In the genomic region with DNA sequence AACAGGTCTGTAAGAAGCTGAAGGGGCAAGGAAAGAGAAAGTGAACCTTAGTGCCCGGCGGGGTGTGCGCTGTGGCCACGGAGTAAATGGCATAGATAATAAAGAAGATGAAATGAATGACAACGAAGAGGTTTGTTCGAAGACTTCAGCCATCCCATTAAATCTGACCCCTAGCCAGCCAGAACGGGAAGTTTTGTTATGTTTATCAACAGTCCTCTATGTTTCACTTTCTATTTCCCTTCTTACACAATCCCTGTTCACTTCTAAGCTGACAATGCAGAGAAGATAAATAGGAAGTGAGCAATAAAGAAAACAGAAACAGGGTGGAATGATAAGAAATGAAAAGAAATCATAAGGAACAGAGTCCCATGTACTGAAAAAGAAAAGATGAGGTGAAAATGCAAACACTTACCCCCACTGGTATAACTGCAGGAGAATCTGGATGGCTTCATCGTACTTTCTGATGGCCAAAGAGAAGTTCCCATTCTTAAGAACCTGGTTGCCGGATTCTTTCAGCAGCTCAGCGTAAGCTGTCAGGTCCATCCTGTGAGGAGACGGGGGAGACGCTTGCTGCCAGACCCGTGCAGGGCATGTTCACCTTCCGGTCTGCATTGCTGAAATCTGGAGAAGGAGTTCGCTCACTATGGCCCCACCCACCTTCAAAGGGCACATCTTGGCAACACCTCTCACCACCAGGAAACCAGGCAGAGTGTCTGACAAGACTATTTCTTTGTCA, we compare ENCODE assay signal across 8 cellular contexts. TPM values are rescaled to one million over a fixed set of nuclear protein-coding genes. Genes with fewer than 3 reads are reported as not detected.
A peak's percentile ranks its signal among the peaks of the same experiment; 100 is the strongest.
DNase-seq lines count a peak whose midpoint lies in the region; ATAC-seq, FAIRE-seq and TF ChIP-seq lines count a peak whose summit lies in the region.

No MANE protein-coding gene starts in this region.

- no peaks in the 10 kb centered on the region for H3K79me2 ChIP-seq in SK-N-SH (ENCODE audit: insufficient read depth)

- H3K4me1 ChIP-seq in SK-N-SH (ENCODE audit: control insufficient read depth in 1 of 2, insufficient read depth in 2 of 2, low read depth in 1 of 2, low read length in 1 of 2) (peaks cover 5 to 11% of the 10 kb centered on the region in 2 experiments; a peak in 2 of 4 replicates), small intestine (ENCODE audit: control insufficient read depth in 2 of 2, insufficient read depth in 1 of 2, low read depth in 1 of 2, low read length in 1 of 2) (peaks cover 11% of the 10 kb centered on the region in 2 donors)

- H3K9me2 ChIP-seq in SK-N-SH: no peaks in the 10 kb centered on the region

- H3K36me3 ChIP-seq in SK-N-SH (replicated peaks in 1 of 2; ENCODE audit: control insufficient read depth in 1 of 2, insufficient read depth in 2 of 2, low read length in 1 of 2) (no peaks in the 10 kb centered on the region), small intestine (ENCODE audit: control insufficient read depth in 2 of 2, insufficient read depth in 2 of 2, low read length in 2 of 2) (peaks cover 0 to 1% of the 10 kb centered on the region in 2 donors)

- H3K27ac ChIP-seq in SK-N-SH (ENCODE audit: low read depth in 2 of 2, low read length in 1 of 2) (no peak overlapping the region), small intestine (ENCODE audit: low read depth in 1 of 2, low read length in 1 of 2) (peak overlapping the region; percentile 71 to 90)

- intact Hi-C loops in Right ventricle myocardium inferior (cut with DNase I): no loop called here

- H3K27me3 ChIP-seq in SK-N-SH (ENCODE audit: insufficient read depth) (no peaks in the 10 kb centered on the region), small intestine (ENCODE audit: control insufficient read depth in 2 of 2, insufficient read depth in 2 of 2, low read length in 2 of 2) (no peaks in the 10 kb centered on the region)

- ATAC-seq in HG02678 (IDR thresholded peaks at IDR 0.05; ENCODE audit: unreplicated experiment): peak; percentile 28
- ATAC-seq in Right ventricle myocardium inferior: peak; percentile 76
- ATAC-seq in HG03469 (IDR thresholded peaks at IDR 0.05; ENCODE audit: unreplicated experiment): no peak
- no peak for ATAC-seq in GM21367 (IDR thresholded peaks at IDR 0.05; ENCODE audit: unreplicated experiment)

- H3K9me3 ChIP-seq in SK-N-SH (no peaks in the 10 kb centered on the region), small intestine (ENCODE audit: control insufficient read depth, low read depth) (no peaks in the 10 kb centered on the region)

- no peak for FAIRE-seq in small intestine (lab: Jason Lieb, UNC)

- peak overlapping the region; percentile 50 for H3K4me2 ChIP-seq in SK-N-SH

- H2AFZ ChIP-seq in SK-N-SH (ENCODE audit: low read depth): peak overlapping the region; percentile 83

- H3K9ac ChIP-seq in SK-N-SH: no peak overlapping the region

- POLR2A ChIA-PET in SK-N-SH (lab: Yijun Ruan, JAX): no interaction called here

- TF ChIP-seq CTCF in SK-N-SH (IDR thresholded peaks at IDR 0.05): no peak

- 77% methylated on average over 12 of the region's 15 CpGs for WGBS in SK-N-SH (ENCODE audit: low lambda C conversion rate)
- 1 to 4% (median 3%) methylated on average over 15 of the region's 15 CpGs for WGBS in small intestine, 3 donors

- no peaks in the 10 kb centered on the region for H3F3A ChIP-seq in SK-N-SH (replicated peaks; ENCODE audit: insufficient read depth)

- no peaks in the 10 kb centered on the region for H4K20me1 ChIP-seq in SK-N-SH (ENCODE audit: insufficient read depth)

- no peak for TF ChIP-seq RAD21 in SK-N-SH (IDR thresholded peaks at IDR 0.05; ENCODE audit: low read length)

- TF ChIP-seq EP300 in SK-N-SH (IDR thresholded peaks at IDR 0.05; ENCODE audit: borderline replicate concordance in 1 of 2, low read depth in 1 of 2, low read length in 1 of 2): no peak

- CTCF ChIA-PET in SK-N-SH (lab: Yijun Ruan, JAX): interaction anchor here (1.4 kb wide), 1 partner anchor 179 kb away, joined by 4 read pairs; no protein-coding TSS in a partner anchor

- DNase-seq in COLO668 (lab: John Stamatoyannopoulos, UW; ENCODE audit: unreplicated experiment) (peak; percentile 2), SK-N-SH (no peak), Right ventricle myocardium inferior (ENCODE audit: missing footprints) (peak; percentile 70), small intestine (peak; percentile 90)
- peak; percentile 43 for DNase-seq in activated naive CD4-positive, alpha-beta T cell treated with anti-CD3 and anti-CD28 coated beads, Interleukin-2, amount 50 U/mL, for 16 hours

- H3K4me3 ChIP-seq in SK-N-SH (ENCODE audit: low read depth in 2 of 2, low read length in 1 of 2): peak overlapping the region in 1 of 2 experiments; percentile 7; a peak in 1 of 4 replicates
- peak overlapping the region; percentile 54 to 84 for H3K4me3 ChIP-seq in small intestine (ENCODE audit: low read depth in 1 of 2, low read length in 2 of 2)

TF ChIP-seq in SK-N-SH, 30 proteins besides CTCF, POLR2A, EP300 and RAD21:
- TF ChIP-seq, protein P1, sequence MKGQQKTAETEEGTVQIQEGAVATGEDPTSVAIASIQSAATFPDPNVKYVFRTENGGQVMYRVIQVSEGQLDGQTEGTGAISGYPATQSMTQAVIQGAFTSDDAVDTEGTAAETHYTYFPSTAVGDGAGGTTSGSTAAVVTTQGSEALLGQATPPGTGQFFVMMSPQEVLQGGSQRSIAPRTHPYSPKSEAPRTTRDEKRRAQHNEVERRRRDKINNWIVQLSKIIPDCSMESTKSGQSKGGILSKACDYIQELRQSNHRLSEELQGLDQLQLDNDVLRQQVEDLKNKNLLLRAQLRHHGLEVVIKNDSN (IDR thresholded peaks at IDR 0.05; ENCODE audit: borderline replicate concordance, low read depth): no peak
- TF ChIP-seq FOSL2 (IDR thresholded peaks at IDR 0.05; ENCODE audit: borderline replicate concordance, low read depth) (no peak), POLR2AphosphoS5 (IDR thresholded peaks at IDR 0.05; ENCODE audit: low read depth, low read length) (no peak), SMC3 (IDR thresholded peaks at IDR 0.05; ENCODE audit: low read depth, low read length) (no peak), CHD2 (IDR thresholded peaks at IDR 0.05; ENCODE audit: low read length, partially characterized antibody) (no peak), TAF1 (IDR thresholded peaks at IDR 0.05; ENCODE audit: borderline replicate concordance, low read depth, low read length) (no peak), MXI1 (IDR thresholded peaks at IDR 0.05; ENCODE audit: low read depth, low read length) (no peak), GABPA (IDR thresholded peaks at IDR 0.05; ENCODE audit: low read depth) (no peak)
- TF ChIP-seq, protein P2, sequence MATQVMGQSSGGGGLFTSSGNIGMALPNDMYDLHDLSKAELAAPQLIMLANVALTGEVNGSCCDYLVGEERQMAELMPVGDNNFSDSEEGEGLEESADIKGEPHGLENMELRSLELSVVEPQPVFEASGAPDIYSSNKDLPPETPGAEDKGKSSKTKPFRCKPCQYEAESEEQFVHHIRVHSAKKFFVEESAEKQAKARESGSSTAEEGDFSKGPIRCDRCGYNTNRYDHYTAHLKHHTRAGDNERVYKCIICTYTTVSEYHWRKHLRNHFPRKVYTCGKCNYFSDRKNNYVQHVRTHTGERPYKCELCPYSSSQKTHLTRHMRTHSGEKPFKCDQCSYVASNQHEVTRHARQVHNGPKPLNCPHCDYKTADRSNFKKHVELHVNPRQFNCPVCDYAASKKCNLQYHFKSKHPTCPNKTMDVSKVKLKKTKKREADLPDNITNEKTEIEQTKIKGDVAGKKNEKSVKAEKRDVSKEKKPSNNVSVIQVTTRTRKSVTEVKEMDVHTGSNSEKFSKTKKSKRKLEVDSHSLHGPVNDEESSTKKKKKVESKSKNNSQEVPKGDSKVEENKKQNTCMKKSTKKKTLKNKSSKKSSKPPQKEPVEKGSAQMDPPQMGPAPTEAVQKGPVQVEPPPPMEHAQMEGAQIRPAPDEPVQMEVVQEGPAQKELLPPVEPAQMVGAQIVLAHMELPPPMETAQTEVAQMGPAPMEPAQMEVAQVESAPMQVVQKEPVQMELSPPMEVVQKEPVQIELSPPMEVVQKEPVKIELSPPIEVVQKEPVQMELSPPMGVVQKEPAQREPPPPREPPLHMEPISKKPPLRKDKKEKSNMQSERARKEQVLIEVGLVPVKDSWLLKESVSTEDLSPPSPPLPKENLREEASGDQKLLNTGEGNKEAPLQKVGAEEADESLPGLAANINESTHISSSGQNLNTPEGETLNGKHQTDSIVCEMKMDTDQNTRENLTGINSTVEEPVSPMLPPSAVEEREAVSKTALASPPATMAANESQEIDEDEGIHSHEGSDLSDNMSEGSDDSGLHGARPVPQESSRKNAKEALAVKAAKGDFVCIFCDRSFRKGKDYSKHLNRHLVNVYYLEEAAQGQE (IDR thresholded peaks at IDR 0.05; ENCODE audit: low read depth, low read length): no peak
- TF ChIP-seq, protein P3, sequence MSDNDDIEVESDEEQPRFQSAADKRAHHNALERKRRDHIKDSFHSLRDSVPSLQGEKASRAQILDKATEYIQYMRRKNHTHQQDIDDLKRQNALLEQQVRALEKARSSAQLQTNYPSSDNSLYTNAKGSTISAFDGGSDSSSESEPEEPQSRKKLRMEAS (IDR thresholded peaks at IDR 0.05; ENCODE audit: low read depth): no peak
- TF ChIP-seq, protein P4, sequence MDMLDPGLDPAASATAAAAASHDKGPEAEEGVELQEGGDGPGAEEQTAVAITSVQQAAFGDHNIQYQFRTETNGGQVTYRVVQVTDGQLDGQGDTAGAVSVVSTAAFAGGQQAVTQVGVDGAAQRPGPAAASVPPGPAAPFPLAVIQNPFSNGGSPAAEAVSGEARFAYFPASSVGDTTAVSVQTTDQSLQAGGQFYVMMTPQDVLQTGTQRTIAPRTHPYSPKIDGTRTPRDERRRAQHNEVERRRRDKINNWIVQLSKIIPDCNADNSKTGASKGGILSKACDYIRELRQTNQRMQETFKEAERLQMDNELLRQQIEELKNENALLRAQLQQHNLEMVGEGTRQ (IDR thresholded peaks at IDR 0.05; ENCODE audit: borderline replicate concordance, low read depth, low read length): no peak
- TF ChIP-seq, protein P5, sequence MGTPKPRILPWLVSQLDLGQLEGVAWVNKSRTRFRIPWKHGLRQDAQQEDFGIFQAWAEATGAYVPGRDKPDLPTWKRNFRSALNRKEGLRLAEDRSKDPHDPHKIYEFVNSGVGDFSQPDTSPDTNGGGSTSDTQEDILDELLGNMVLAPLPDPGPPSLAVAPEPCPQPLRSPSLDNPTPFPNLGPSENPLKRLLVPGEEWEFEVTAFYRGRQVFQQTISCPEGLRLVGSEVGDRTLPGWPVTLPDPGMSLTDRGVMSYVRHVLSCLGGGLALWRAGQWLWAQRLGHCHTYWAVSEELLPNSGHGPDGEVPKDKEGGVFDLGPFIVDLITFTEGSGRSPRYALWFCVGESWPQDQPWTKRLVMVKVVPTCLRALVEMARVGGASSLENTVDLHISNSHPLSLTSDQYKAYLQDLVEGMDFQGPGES (IDR thresholded peaks at IDR 0.05; ENCODE audit: low read depth, low read length): no peak

RNA-seq across cellular contexts. Expression of a gene that starts 36.8 kb away (rescaled TPM):
- polyA plus RNA-seq in SK-N-SH (2012; rRNA removed) (0.16 and 0.39 TPM in 2 replicates), small intestine (10 to 100 TPM in 2 of 3 donors, 1 to 10 TPM in 1; 8.8 to 23.5 (median 19.2) TPM)
- 0.05 and 0.06 TPM in 2 replicates for polyA plus RNA-seq in SK-N-SH (2012; cell fraction: cytosol; rRNA removed)
- 1.1 and 1.4 TPM in 2 replicates for polyA plus RNA-seq in SK-N-SH (2012; cell fraction: nucleus; rRNA removed)
- 5.7 TPM for total RNA-seq in Right ventricle myocardium inferior

Comparison
In these comparisons a context has a peak if more than half of its experiments do, and no peak if none do; other contexts are left out.
1. ATAC-seq: peak in HG02678 (single experiment) and Right ventricle myocardium inferior (single experiment); none in HG03469 (single experiment) and GM21367 (single experiment).
2. H3K27ac ChIP-seq: peak in small intestine (2 of 2); none in SK-N-SH (0 of 2).